In the genomic region with DNA sequence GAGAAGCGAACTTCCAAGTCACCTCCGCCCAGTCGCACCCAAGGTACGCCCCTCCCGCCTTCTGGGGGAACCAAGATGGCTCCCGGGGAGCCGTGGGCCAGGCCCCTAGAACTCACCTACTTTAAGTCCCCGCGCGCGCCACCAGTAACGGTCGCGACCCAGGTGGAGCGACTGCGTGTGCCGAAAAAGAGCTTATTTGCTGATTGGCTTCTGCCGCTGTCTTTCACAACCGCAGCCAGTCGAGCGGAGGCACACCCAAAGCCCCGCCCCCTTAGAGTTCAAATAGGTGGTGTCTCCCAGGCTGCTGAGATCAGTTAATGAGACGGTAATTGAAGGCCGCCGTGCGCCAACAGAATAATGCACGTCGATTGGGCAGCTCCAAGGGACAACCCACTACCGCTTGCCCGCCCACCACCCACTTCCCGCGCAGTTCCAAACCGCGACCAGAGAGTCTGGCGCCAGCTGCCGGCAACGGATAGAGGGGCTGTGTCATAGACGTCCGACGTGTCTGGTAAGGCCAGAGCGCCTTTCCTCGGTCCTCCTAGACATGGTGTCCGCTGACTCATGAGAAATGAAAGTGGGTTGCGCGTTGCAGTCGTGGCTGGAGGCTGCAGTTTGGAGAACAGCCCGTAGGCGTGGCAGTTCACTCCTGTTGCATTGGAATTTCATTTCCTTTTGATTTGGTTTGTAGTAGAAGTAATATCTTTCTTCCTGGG, we compare ENCODE assay signal across 8 cellular contexts. TPM values are rescaled to one million over a fixed set of nuclear protein-coding genes. Genes with fewer than 3 reads are reported as not detected.
DNase-seq lines count a peak whose midpoint lies in the region; ATAC-seq lines count a peak whose summit lies in the region.

A gene with protein sequence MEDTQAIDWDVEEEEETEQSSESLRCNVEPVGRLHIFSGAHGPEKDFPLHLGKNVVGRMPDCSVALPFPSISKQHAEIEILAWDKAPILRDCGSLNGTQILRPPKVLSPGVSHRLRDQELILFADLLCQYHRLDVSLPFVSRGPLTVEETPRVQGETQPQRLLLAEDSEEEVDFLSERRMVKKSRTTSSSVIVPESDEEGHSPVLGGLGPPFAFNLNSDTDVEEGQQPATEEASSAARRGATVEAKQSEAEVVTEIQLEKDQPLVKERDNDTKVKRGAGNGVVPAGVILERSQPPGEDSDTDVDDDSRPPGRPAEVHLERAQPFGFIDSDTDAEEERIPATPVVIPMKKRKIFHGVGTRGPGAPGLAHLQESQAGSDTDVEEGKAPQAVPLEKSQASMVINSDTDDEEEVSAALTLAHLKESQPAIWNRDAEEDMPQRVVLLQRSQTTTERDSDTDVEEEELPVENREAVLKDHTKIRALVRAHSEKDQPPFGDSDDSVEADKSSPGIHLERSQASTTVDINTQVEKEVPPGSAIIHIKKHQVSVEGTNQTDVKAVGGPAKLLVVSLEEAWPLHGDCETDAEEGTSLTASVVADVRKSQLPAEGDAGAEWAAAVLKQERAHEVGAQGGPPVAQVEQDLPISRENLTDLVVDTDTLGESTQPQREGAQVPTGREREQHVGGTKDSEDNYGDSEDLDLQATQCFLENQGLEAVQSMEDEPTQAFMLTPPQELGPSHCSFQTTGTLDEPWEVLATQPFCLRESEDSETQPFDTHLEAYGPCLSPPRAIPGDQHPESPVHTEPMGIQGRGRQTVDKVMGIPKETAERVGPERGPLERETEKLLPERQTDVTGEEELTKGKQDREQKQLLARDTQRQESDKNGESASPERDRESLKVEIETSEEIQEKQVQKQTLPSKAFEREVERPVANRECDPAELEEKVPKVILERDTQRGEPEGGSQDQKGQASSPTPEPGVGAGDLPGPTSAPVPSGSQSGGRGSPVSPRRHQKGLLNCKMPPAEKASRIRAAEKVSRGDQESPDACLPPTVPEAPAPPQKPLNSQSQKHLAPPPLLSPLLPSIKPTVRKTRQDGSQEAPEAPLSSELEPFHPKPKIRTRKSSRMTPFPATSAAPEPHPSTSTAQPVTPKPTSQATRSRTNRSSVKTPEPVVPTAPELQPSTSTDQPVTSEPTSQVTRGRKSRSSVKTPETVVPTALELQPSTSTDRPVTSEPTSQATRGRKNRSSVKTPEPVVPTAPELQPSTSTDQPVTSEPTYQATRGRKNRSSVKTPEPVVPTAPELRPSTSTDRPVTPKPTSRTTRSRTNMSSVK (N-terminal part only) (minus strand): TSS at position 153 of the 716 bp plus-strand sequence. CDS start 2,106 bp downstream, outside the sequence.

- peak; percentile 100 for DNase-seq in COR-L47 (lab: John Stamatoyannopoulos, UW)
- peak; percentile 100 for DNase-seq in HT1080 (ENCODE audit: low read depth)
- peak; percentile 100 for DNase-seq in NOMO-1 treated with DMSO at 0.1 percent for 48 hours (lab: John Stamatoyannopoulos, UW; ENCODE audit: unreplicated experiment)
- DNase-seq in activated CD8-positive, alpha-beta memory T cell treated with anti-CD3 and anti-CD28 coated beads for 4 hours (ENCODE audit: low read depth in 2 of 2): peak; percentile 98 to 99
- peak; percentile 99 for DNase-seq in effector memory CD4-positive, alpha-beta T cell
- DNase-seq in medulla oblongata (ENCODE audit: extremely low spot score): peak; percentile 100
- peak; percentile 97 for DNase-seq in stimulated activated CD8-positive, alpha-beta memory T cell treated with anti-CD3 and anti-CD28 coated beads, Interleukin-12 subunit alpha, Interleukin-12 subunit beta, amount 100 ng/mL, for 1 hour (ENCODE audit: low read depth)

- H3K27me3 ChIP-seq in effector memory CD4-positive, alpha-beta T cell (replicated peaks; ENCODE audit: control insufficient read depth, insufficient read depth, low read length, poor library complexity, severe bottlenecking): no peaks in the 10 kb centered on the region

- no peaks in the 10 kb centered on the region for H3K9me3 ChIP-seq in effector memory CD4-positive, alpha-beta T cell (ENCODE audit: control insufficient read depth, low read length)

- ATAC-seq in GM21360 (IDR thresholded peaks at IDR 0.05; ENCODE audit: unreplicated experiment): peak; percentile 48

- H3K36me3 ChIP-seq in effector memory CD4-positive, alpha-beta T cell (ENCODE audit: control insufficient read depth, insufficient read depth, low read length): peaks cover 23% of the 10 kb centered on the region

- peak within 1 kb of the TSS; percentile 60 for H3K4me3 ChIP-seq in effector memory CD4-positive, alpha-beta T cell (ENCODE audit: insufficient read depth, low read depth, low read length, poor library complexity, severe bottlenecking)

- H3K27ac ChIP-seq in effector memory CD4-positive, alpha-beta T cell (ENCODE audit: insufficient read depth, low read length, poor library complexity, severe bottlenecking): peak within 1 kb of the TSS; percentile 83

- peaks cover 9% of the 10 kb centered on the region for H3K4me1 ChIP-seq in effector memory CD4-positive, alpha-beta T cell (ENCODE audit: control insufficient read depth, insufficient read depth, low read length, poor library complexity, severe bottlenecking)

RNA-seq across cellular contexts. Expression of the gene that starts here (rescaled TPM):
- 11.0 and 12.9 TPM in 2 replicates for total RNA-seq in HT1080 (2014; rRNA removed; shearing (Covaris generic))
- 13.7 and 16.5 TPM in 2 replicates for polyA plus RNA-seq in HT1080 (2015; cell fraction: cytosol; rRNA removed)
- polyA plus RNA-seq in HT1080 (2015; cell fraction: nucleus; rRNA removed): 55.0 and 55.9 TPM in 2 replicates

Comparison
In these comparisons a context has a peak if more than half of its experiments do, and no peak if none do; other contexts are left out.
1. Peak in every context shown above with its lines: DNase-seq, ATAC-seq, H3K4me3 ChIP-seq and H3K27ac ChIP-seq.